Comparison of ENCODE assay signal across 1 cellular context in genomic region chr2:58512878-58513277, GRCh38.
A peak's percentile ranks its signal among the peaks of the same experiment; 100 is the strongest.
TF ChIP-seq lines count a peak whose summit lies in the region.

No MANE protein-coding gene starts in this region.

TF ChIP-seq in HEK293, 187 proteins besides CTCF, POLR2A, EP300 and RAD21 (continued from another document):
- no peak for TF ChIP-seq ZNF518A (tag by site-specific recombination; conservative IDR thresholded peaks at IDR 0.05; ENCODE audit: low read depth)
- TF ChIP-seq SALL2 (tag by site-specific recombination; IDR thresholded peaks at IDR 0.05; ENCODE audit: borderline replicate concordance): no peak
- no peak for TF ChIP-seq ZNF48 (tag by site-specific recombination; IDR thresholded peaks at IDR 0.05)
- peak; percentile 58 for TF ChIP-seq SCRT2 (tag by site-specific recombination; IDR thresholded peaks at IDR 0.05)
- no peak for TF ChIP-seq ZNF155 (tag by site-specific recombination; IDR thresholded peaks at IDR 0.05)
